8 cellular contexts compared by ENCODE assay signal in the genomic region with DNA sequence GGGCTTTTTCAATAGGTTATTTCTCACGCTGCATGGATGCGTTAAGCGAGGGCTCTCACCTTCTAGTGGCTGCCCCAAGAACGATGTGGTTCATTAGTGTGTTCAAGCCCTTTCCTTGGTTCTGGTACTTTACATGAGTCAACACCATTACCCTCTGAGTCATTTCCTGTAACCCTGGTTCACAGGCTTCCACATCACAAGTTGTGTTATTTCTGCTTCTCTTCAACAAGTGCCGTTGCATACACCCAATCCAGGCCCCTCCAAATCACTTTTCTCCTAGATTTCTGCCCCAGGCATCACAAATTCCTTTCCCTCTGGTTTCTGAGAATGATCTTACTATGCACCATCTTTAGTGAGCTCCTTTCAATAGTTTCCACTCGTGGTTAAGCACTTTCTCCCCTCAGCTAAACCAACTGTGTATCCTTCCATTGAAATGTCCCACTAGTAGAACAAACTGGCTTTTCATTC.
DNase-seq lines count a peak whose midpoint lies in the region; ATAC-seq, FAIRE-seq and TF ChIP-seq lines count a peak whose summit lies in the region.

No MANE protein-coding gene starts in this region.

- FAIRE-seq in HTR-8/SVneo (lab: Jason Lieb, UNC) = peak; percentile 51

- ATAC-seq in GM21528 (IDR thresholded peaks at IDR 0.05; ENCODE audit: low FRiP score, unreplicated experiment) (peak; percentile 90), upper lobe of left lung (ENCODE audit: low FRiP score in 2 of 2) (peak; percentile 78 to 81)

- TF ChIP-seq EP300 in upper lobe of left lung (IDR thresholded peaks at IDR 0.05) = peak in 2 of 4 donors; percentile 4 to 93

- peak overlapping the region; percentile 84 to 91 (median 88) for H3K27ac Mint-ChIP-seq in immature natural killer cell

- H3K4me3 ChIP-seq in upper lobe of left lung = no peak overlapping the region

- TF ChIP-seq POLR2A in upper lobe of left lung (IDR thresholded peaks at IDR 0.05) = peak in 1 of 4 donors; percentile 13

- DNase-seq in GM04504 (ENCODE audit: low read depth) (peak; percentile 71), HTR-8/SVneo (ENCODE audit: insufficient read length, low spot score) (peak; percentile 81), immature natural killer cell (peak; percentile 55 to 69 (median 67)), upper lobe of left lung (peak in 1 of 2 donors; percentile 67), posterior vena cava (ENCODE audit: low spot score) (no peak), NCI-H2107 (lab: John Stamatoyannopoulos, UW) (no peak)
- DNase-seq in activated CD8-positive, alpha-beta memory T cell treated with anti-CD3 and anti-CD28 coated beads for 4 hours (ENCODE audit: low read depth in 2 of 2) = peak; percentile 15 to 20

- intact Hi-C loops in posterior vena cava (cut with DNase I) = no loop called here

- H3K4me1 Mint-ChIP-seq in immature natural killer cell = peaks cover 25 to 31% of the 10 kb centered on the region in 2 donors

- WGBS in upper lobe of left lung, 2 donors = 49 to 51% methylated on average over 6 of the region's 6 CpGs

- TF ChIP-seq CTCF in upper lobe of left lung (IDR thresholded peaks at IDR 0.05) = no peak

- peak overlapping the region; percentile 53 to 72 (median 59) for H3K4me3 Mint-ChIP-seq in immature natural killer cell

- H3K4me1 ChIP-seq in upper lobe of left lung = peaks cover 0 to 22% (median 9%) of the 10 kb centered on the region in 4 donors

- no peaks in the 10 kb centered on the region for H3K36me3 ChIP-seq in upper lobe of left lung

- H3K27me3 ChIP-seq in upper lobe of left lung = no peaks in the 10 kb centered on the region

- no peaks in the 10 kb centered on the region for H3K36me3 Mint-ChIP-seq in immature natural killer cell

- H3K27me3 Mint-ChIP-seq in immature natural killer cell (ENCODE audit: low read depth in 3 of 3) = peaks cover 0 to 3% (median 3%) of the 10 kb centered on the region in 3 donors

- no peaks in the 10 kb centered on the region for H3K9me3 Mint-ChIP-seq in immature natural killer cell

- H3K9me3 ChIP-seq in upper lobe of left lung = no peaks in the 10 kb centered on the region

- peak overlapping the region in 3 of 4 donors; percentile 11 to 63 (median 42) for H3K27ac ChIP-seq in upper lobe of left lung

Comparison
In these comparisons a context has a peak if more than half of its experiments do, and no peak if none do; other contexts are left out.
1. DNase-seq: peak in GM04504 (single experiment), HTR-8/SVneo (single experiment), activated CD8-positive, alpha-beta memory T cell treated with anti-CD3 and anti-CD28 coated beads for 4 hours (2 of 2) and immature natural killer cell (3 of 3); none in posterior vena cava (single experiment) and NCI-H2107 (single experiment).